Comparison of ENCODE assay signal across 3 cellular contexts in genomic region chr12:113401066-113402000, GRCh38.
TF ChIP-seq lines count a peak whose summit lies in the region.

No MANE protein-coding gene starts in this region.

TF ChIP-seq in liver, 16 proteins besides CTCF, POLR2A, EP300 and RAD21:
- TF ChIP-seq ATF3 (IDR thresholded peaks at IDR 0.05) (no peak), GABPA (IDR thresholded peaks at IDR 0.05 in 1 of 2, conservative IDR thresholded peaks at IDR 0.05 in 1 of 2) (no peak), EGR1 (IDR thresholded peaks at IDR 0.05; ENCODE audit: low read depth in 2 of 2) (no peak), SP1 (IDR thresholded peaks at IDR 0.05) (peak; percentile 13)

TF ChIP-seq in HepG2, 621 proteins besides CTCF, POLR2A, EP300 and RAD21:
- no peak for TF ChIP-seq ZNF253 (CRISPR knock-in tag; IDR thresholded peaks at IDR 0.05; ENCODE audit: borderline replicate concordance)
- no peak for TF ChIP-seq HMG20A (CRISPR knock-in tag; IDR thresholded peaks at IDR 0.05; ENCODE audit: borderline replicate concordance)
- no peak for TF ChIP-seq SP4 (CRISPR knock-in tag; IDR thresholded peaks at IDR 0.05)
- TF ChIP-seq KAT8 (CRISPR knock-in tag; IDR thresholded peaks at IDR 0.05): no peak
- TF ChIP-seq TOE1 (CRISPR knock-in tag; IDR thresholded peaks at IDR 0.05): no peak
- no peak for TF ChIP-seq TCF7L2 (IDR thresholded peaks at IDR 0.05; ENCODE audit: low read depth, low read length)
- TF ChIP-seq ZNF839 (CRISPR knock-in tag; IDR thresholded peaks at IDR 0.05; ENCODE audit: borderline replicate concordance): no peak
- no peak for TF ChIP-seq AFF4 (CRISPR knock-in tag; IDR thresholded peaks at IDR 0.05)
- TF ChIP-seq ZNF138 (CRISPR knock-in tag; IDR thresholded peaks at IDR 0.05; ENCODE audit: low read depth): no peak

TF ChIP-seq in GM12878, 131 proteins besides CTCF, POLR2A, EP300 and RAD21:
- peak; percentile 62; the same call in 1 of the 2 replicates for TF ChIP-seq ZNF24 (IDR thresholded peaks at IDR 0.05)
- no peak for TF ChIP-seq PAX5 (IDR thresholded peaks at IDR 0.05; ENCODE audit: borderline replicate concordance, low read depth, low read length)
